1 cellular context compared by ENCODE assay signal in the genomic region with DNA sequence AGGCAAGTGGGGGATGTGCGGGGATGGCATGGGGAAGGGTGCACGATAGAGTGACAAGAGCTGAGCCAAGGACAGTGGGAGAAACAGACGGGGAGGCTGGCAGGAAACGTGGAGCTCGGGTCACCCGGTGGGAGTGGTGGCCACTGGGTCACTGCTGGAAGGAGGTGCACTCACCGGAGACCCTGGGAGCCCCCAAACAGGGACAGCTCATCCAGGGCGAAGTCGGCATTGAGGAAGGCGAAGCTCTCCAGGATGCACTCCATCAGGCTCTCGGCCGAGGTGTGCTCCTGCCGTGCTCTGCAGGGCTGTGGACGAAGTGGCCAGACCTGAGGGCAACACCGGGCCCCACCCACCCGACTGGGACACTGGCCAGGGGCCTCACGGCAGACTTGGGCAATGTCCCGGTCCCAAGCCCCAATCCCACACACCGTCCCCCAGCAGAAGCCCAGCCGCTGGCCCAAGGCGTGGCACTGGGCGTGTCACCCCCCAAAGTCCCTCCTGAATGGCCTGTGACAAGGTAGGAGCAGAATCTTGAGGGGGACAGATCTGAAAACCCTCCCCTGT.
TF ChIP-seq lines count a peak whose summit lies in the region.

No MANE protein-coding gene starts in this region.

TF ChIP-seq in K562, 482 proteins besides CTCF, POLR2A, EP300 and RAD21:
- TF ChIP-seq RBM22 (IDR thresholded peaks at IDR 0.05; ENCODE audit: low read depth, low read length, poor library complexity, severe bottlenecking) (peak; percentile 24), SMAD1 (IDR thresholded peaks at IDR 0.05; ENCODE audit: low read depth, low read length, partially characterized antibody) (no peak), POLR2G (IDR thresholded peaks at IDR 0.05; ENCODE audit: low read depth, low read length) (peak; percentile 70)
- TF ChIP-seq, protein P1, sequence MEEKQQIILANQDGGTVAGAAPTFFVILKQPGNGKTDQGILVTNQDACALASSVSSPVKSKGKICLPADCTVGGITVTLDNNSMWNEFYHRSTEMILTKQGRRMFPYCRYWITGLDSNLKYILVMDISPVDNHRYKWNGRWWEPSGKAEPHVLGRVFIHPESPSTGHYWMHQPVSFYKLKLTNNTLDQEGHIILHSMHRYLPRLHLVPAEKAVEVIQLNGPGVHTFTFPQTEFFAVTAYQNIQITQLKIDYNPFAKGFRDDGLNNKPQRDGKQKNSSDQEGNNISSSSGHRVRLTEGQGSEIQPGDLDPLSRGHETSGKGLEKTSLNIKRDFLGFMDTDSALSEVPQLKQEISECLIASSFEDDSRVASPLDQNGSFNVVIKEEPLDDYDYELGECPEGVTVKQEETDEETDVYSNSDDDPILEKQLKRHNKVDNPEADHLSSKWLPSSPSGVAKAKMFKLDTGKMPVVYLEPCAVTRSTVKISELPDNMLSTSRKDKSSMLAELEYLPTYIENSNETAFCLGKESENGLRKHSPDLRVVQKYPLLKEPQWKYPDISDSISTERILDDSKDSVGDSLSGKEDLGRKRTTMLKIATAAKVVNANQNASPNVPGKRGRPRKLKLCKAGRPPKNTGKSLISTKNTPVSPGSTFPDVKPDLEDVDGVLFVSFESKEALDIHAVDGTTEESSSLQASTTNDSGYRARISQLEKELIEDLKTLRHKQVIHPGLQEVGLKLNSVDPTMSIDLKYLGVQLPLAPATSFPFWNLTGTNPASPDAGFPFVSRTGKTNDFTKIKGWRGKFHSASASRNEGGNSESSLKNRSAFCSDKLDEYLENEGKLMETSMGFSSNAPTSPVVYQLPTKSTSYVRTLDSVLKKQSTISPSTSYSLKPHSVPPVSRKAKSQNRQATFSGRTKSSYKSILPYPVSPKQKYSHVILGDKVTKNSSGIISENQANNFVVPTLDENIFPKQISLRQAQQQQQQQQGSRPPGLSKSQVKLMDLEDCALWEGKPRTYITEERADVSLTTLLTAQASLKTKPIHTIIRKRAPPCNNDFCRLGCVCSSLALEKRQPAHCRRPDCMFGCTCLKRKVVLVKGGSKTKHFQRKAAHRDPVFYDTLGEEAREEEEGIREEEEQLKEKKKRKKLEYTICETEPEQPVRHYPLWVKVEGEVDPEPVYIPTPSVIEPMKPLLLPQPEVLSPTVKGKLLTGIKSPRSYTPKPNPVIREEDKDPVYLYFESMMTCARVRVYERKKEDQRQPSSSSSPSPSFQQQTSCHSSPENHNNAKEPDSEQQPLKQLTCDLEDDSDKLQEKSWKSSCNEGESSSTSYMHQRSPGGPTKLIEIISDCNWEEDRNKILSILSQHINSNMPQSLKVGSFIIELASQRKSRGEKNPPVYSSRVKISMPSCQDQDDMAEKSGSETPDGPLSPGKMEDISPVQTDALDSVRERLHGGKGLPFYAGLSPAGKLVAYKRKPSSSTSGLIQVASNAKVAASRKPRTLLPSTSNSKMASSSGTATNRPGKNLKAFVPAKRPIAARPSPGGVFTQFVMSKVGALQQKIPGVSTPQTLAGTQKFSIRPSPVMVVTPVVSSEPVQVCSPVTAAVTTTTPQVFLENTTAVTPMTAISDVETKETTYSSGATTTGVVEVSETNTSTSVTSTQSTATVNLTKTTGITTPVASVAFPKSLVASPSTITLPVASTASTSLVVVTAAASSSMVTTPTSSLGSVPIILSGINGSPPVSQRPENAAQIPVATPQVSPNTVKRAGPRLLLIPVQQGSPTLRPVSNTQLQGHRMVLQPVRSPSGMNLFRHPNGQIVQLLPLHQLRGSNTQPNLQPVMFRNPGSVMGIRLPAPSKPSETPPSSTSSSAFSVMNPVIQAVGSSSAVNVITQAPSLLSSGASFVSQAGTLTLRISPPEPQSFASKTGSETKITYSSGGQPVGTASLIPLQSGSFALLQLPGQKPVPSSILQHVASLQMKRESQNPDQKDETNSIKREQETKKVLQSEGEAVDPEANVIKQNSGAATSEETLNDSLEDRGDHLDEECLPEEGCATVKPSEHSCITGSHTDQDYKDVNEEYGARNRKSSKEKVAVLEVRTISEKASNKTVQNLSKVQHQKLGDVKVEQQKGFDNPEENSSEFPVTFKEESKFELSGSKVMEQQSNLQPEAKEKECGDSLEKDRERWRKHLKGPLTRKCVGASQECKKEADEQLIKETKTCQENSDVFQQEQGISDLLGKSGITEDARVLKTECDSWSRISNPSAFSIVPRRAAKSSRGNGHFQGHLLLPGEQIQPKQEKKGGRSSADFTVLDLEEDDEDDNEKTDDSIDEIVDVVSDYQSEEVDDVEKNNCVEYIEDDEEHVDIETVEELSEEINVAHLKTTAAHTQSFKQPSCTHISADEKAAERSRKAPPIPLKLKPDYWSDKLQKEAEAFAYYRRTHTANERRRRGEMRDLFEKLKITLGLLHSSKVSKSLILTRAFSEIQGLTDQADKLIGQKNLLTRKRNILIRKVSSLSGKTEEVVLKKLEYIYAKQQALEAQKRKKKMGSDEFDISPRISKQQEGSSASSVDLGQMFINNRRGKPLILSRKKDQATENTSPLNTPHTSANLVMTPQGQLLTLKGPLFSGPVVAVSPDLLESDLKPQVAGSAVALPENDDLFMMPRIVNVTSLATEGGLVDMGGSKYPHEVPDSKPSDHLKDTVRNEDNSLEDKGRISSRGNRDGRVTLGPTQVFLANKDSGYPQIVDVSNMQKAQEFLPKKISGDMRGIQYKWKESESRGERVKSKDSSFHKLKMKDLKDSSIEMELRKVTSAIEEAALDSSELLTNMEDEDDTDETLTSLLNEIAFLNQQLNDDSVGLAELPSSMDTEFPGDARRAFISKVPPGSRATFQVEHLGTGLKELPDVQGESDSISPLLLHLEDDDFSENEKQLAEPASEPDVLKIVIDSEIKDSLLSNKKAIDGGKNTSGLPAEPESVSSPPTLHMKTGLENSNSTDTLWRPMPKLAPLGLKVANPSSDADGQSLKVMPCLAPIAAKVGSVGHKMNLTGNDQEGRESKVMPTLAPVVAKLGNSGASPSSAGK (IDR thresholded peaks at IDR 0.05) = no peak
